19 cellular contexts compared by ENCODE assay signal in genomic region chr9:21828853-21829405, GRCh38.
"Had no signal": no experiment of that assay in that cellular context is flagged by ENCODE, and none has a peak within 500 bp of the region (broad histone marks: within the 10 kb centered on the region; RNA-seq: fewer than 3 reads in every experiment).

No MANE protein-coding gene starts in this region.

- H3K27ac ChIP-seq: esophagus muscularis mucosa, tibial artery, vagina, VCaP had no signal

- ATAC-seq: effector memory CD8-positive, alpha-beta T cell; left lobe of liver; mucosa of descending colon had no signal

- DNase-seq: activated CD4-positive, alpha-beta T cell treated with anti-CD3 and anti-CD28 coated beads for 48 hours; activated effector memory CD4-positive, alpha-beta T cell treated with Interleukin-2 at 50 U/mL for 16 hours; activated T-cell treated with anti-CD3 and anti-CD28 coated beads for 4 hours; amygdala; effector memory CD8-positive, alpha-beta T cell; foreskin fibroblast; mucosa of descending colon; stimulated activated CD4-positive, alpha-beta T cell treated with anti-CD3 and anti-CD28 coated beads, Interleukin-15, amount 100 ng/mL, for 24 hours; stimulated activated CD4-positive, alpha-beta T cell treated with anti-CD3 and anti-CD28 coated beads, Interleukin-4, amount 100 ng/mL, for 24 hours; SW 1271; T-helper 9 cell; tibial artery had no signal

- H3K27me3 ChIP-seq: esophagus muscularis mucosa, tibial artery, vagina had no signal

- H3K27ac Mint-ChIP-seq: activated naive CD8-positive, alpha-beta T cell; brain; nephron had no signal

- H3K9me3 Mint-ChIP-seq: effector memory CD8-positive, alpha-beta T cell had no signal

- H3K27me3 Mint-ChIP-seq: activated naive CD8-positive, alpha-beta T cell; brain; effector memory CD8-positive, alpha-beta T cell had no signal

- H3K9me3 ChIP-seq: mucosa of descending colon, tibial artery, vagina had no signal

- H3K4me3 Mint-ChIP-seq: activated naive CD8-positive, alpha-beta T cell; brain; effector memory CD8-positive, alpha-beta T cell; nephron had no signal

- H3K4me1 ChIP-seq: tibial artery had no signal

- H3K4me1 Mint-ChIP-seq: brain, nephron had no signal

- H3K4me3 ChIP-seq: esophagus muscularis mucosa, mucosa of descending colon, tibial artery, vagina had no signal
